15 cellular contexts compared by ENCODE assay signal in the genomic region with DNA sequence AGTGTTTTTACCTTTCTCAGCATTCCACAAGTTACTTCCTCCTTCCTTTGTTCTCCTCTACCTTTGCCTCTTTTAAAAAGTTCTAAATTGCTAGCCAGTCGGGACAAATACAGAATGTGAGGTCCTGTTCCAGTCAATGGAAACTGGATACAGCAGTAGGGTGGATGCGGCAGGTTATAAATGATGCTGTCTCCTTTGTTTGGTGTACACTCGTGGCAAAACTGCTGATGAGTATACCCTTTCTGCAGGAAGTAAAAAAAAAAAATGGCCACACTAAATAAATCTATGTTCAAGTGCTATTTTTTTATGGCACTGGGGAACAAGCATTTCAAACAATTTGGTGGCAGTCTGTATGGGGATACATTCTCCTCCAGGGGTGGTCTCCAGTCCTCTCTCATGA. TPM values are rescaled to one million over a fixed set of nuclear protein-coding genes. Genes with fewer than 3 reads are reported as not detected.
A peak's percentile ranks its signal among the peaks of the same experiment; 100 is the strongest.
DNase-seq lines count a peak whose midpoint lies in the region; ATAC-seq and TF ChIP-seq lines count a peak whose summit lies in the region.
"Had no signal": no experiment of that assay in that cellular context is flagged by ENCODE, and none has a peak within 500 bp of the region (broad histone marks: within the 10 kb centered on the region; RNA-seq: fewer than 3 reads in every experiment).

No MANE protein-coding gene starts in this region.

- peak overlapping the region; percentile 89 to 96 for H3K27ac ChIP-seq in esophagus (ENCODE audit: low read depth in 2 of 2, low read length in 1 of 2)
- H3K27ac ChIP-seq in rectal smooth muscle tissue (ENCODE audit: low read depth, low read length): peak overlapping the region; percentile 96

- H3K9me3 ChIP-seq in NT2/D1 (ENCODE audit: insufficient read depth, low read length): peaks cover 34% of the 10 kb centered on the region; the same call in 1 of the 2 replicates
- no peaks in the 10 kb centered on the region for H3K9me3 ChIP-seq in esophagus (ENCODE audit: control insufficient read depth in 2 of 2, insufficient read depth in 1 of 2, low read depth in 1 of 2, low read length in 1 of 2)

- DNase-seq in DMS53 treated with DMSO at 0.1 percent for 48 hours (lab: John Stamatoyannopoulos, UW; ENCODE audit: unreplicated experiment) (peak; percentile 78), NT2/D1 (ENCODE audit: low read depth, low spot score) (no peak), lower leg skin (ENCODE audit: low spot score in 2 of 2) (no peak), activated gamma-delta T cell (lab: John Stamatoyannopoulos, UW) (no peak), HuH-7.5 (ENCODE audit: low spot score) (no peak)
- DNase-seq: activated CD4-positive, alpha-beta T cell treated with anti-CD3 and anti-CD28 coated beads for 48 hours; activated naive CD4-positive, alpha-beta T cell treated with anti-CD3 and anti-CD28 coated beads, Interleukin-2, amount 10 ng/mL, durations not matched to agents 7 days and 5 days; hippocampal formation; NCI-H226; SHP77 treated with DMSO at 0.1 percent for 48 hours had no signal

- intact Hi-C loops in lower leg skin (cut with DNase I; ENCODE audit: low total_unique reads): no loop called here

- TF ChIP-seq POLR2A in lower leg skin (IDR thresholded peaks at IDR 0.05): no peak

- H3K4me1 ChIP-seq in NT2/D1 (ENCODE audit: insufficient read depth, insufficient read length) (peaks cover 20% of the 10 kb centered on the region), esophagus (ENCODE audit: control insufficient read depth in 2 of 2, insufficient read depth in 2 of 2, low read length in 1 of 2) (peaks cover 0 to 5% of the 10 kb centered on the region in 2 donors), rectal smooth muscle tissue (ENCODE audit: control insufficient read depth, insufficient read depth, low read length) (peaks cover 11% of the 10 kb centered on the region)

- WGBS in esophagus, 2 donors: 37 to 39% methylated on average over 3 of the region's 3 CpGs
- 42 to 46% methylated on average over 3 of the region's 3 CpGs for WGBS in lower leg skin, 2 donors

- H3K4me3 ChIP-seq in NT2/D1 (ENCODE audit: insufficient read length, low read depth): no peak overlapping the region
- peak overlapping the region in 1 of 2 donors; percentile 16 for H3K4me3 ChIP-seq in esophagus (ENCODE audit: low read depth in 1 of 2, low read length in 2 of 2)
- no peak overlapping the region for H3K4me3 ChIP-seq in rectal smooth muscle tissue (ENCODE audit: low read length)
- H3K4me3 ChIP-seq in lower leg skin (ENCODE audit: low read depth, poor library complexity, severe bottlenecking): no peak overlapping the region

- H3K27me3 ChIP-seq in NT2/D1 (ENCODE audit: insufficient read depth, insufficient read length) (no peaks in the 10 kb centered on the region), esophagus (ENCODE audit: control insufficient read depth in 1 of 2, insufficient read depth in 2 of 2, low read length in 2 of 2) (no peaks in the 10 kb centered on the region), rectal smooth muscle tissue (ENCODE audit: control insufficient read depth, insufficient read depth, low read length) (no peaks in the 10 kb centered on the region)

- no peak for TF ChIP-seq CTCF in lower leg skin (IDR thresholded peaks at IDR 0.05)

- no peaks in the 10 kb centered on the region for H3K36me3 ChIP-seq in NT2/D1 (ENCODE audit: insufficient read depth, insufficient read length, low read length)
- H3K36me3 ChIP-seq in esophagus (ENCODE audit: control insufficient read depth in 2 of 2, insufficient read depth in 2 of 2, low read length in 1 of 2): no peaks in the 10 kb centered on the region
- no peaks in the 10 kb centered on the region for H3K36me3 ChIP-seq in rectal smooth muscle tissue (ENCODE audit: control insufficient read depth, insufficient read depth, low read length)

- H3K9ac ChIP-seq in NT2/D1 (ENCODE audit: insufficient read length, low read depth): peak overlapping the region; percentile 17
- no peak overlapping the region for H3K9ac ChIP-seq in rectal smooth muscle tissue (ENCODE audit: low read length)

- ATAC-seq in HG02642 (IDR thresholded peaks at IDR 0.05; ENCODE audit: poor library complexity, unreplicated experiment): no peak
- ATAC-seq: stimulated activated memory B cell treated with anti-CD40 and anti-IgM and Interleukin-4, amounts not matched to agents 10 μg/mL and 1 μg/mL and 100 μg/mL, for 72 hours had no signal

RNA-seq across cellular contexts. Expression of a gene that starts 27.5 kb away (rescaled TPM):
- polyA plus RNA-seq in esophagus: 1 to 10 TPM; 2.7 to 3.8 TPM
- total RNA-seq in lower leg skin: under 1 TPM in 1 of 4 donors, not detected in 3; 0.46 TPM

RNA-seq across cellular contexts. Expression of a gene that starts 47.2 kb away (rescaled TPM):
- polyA plus RNA-seq in esophagus: under 1 TPM in 1 of 2 donors, not detected in 1; 0.04 TPM
- not detected for total RNA-seq in lower leg skin

RNA-seq across cellular contexts. Expression of a gene that starts 54.7 kb away (rescaled TPM):
- polyA plus RNA-seq in esophagus: under 1 TPM; 0.16 to 0.46 TPM
- total RNA-seq in lower leg skin: 1 to 10 TPM in 1 of 4 donors, under 1 TPM in 3; 0.02 to 1.9 (median 0.18) TPM

RNA-seq across cellular contexts. Expression of a gene that starts 58.1 kb away (rescaled TPM):
- under 1 TPM; 0.06 to 0.18 TPM for polyA plus RNA-seq in esophagus
- not detected for total RNA-seq in lower leg skin
- total RNA-seq: mucosa of gallbladder had no signal
